ENCODE assay signal across 24 cellular contexts in genomic region chr12:132941336-132941954, GRCh38. TPM values are rescaled to one million over a fixed set of nuclear protein-coding genes. Genes with fewer than 3 reads are reported as not detected.
DNase-seq lines count a peak whose midpoint lies in the region; ATAC-seq, FAIRE-seq and TF ChIP-seq lines count a peak whose summit lies in the region.
"Had no signal": no experiment of that assay in that cellular context is flagged by ENCODE, and none has a peak within 500 bp of the region (broad histone marks: within the 10 kb centered on the region; RNA-seq: fewer than 3 reads in every experiment).

No MANE protein-coding gene starts in this region.

- TF ChIP-seq CTCF in HepG2 (CRISPR knock-in tag; IDR thresholded peaks at IDR 0.05) = no peak
- no peak for TF ChIP-seq CTCF in right lobe of liver (IDR thresholded peaks at IDR 0.05)
- no peak for TF ChIP-seq CTCF in liver (IDR thresholded peaks at IDR 0.05; ENCODE audit: low read depth, low read length, missing input control)
- no peak for TF ChIP-seq CTCF in progenitor cell of endocrine pancreas (IDR thresholded peaks at IDR 0.05; ENCODE audit: unreplicated experiment)

- no peak for FAIRE-seq in HepG2 (lab: Jason Lieb, UNC)
- FAIRE-seq: GM12891, H1 had no signal

- in situ Hi-C loops in HepG2 (cut with HindIII; ENCODE audit: extremely low pct_ligation_motif_present, low pct_unique_long_range_greater_than_20kb) = no loop called here

- no peaks in the 10 kb centered on the region for H4K20me1 ChIP-seq in HepG2 (ENCODE audit: insufficient read depth, low read length)

- no peak overlapping the region for H3K4me3 Mint-ChIP-seq in progenitor cell of endocrine pancreas (ENCODE audit: low read depth)
- no peak overlapping the region for H3K4me3 Mint-ChIP-seq in activated CD8-positive, alpha-beta memory T cell treated with anti-CD3 and anti-CD28 coated beads, Interleukin-2, amount 10 ng/mL, durations not matched to agents 7 days and 5 days

- H3K36me3 ChIP-seq in HepG2 (replicated peaks in 1 of 2; ENCODE audit: control insufficient read depth in 1 of 2, insufficient read depth in 2 of 2, low read length in 2 of 2) (peaks cover 14 to 48% of the 10 kb centered on the region in 2 experiments; a peak in 4 of 5 replicates), right lobe of liver (peaks cover 0 to 43% (median 26%) of the 10 kb centered on the region in 4 donors), liver (ENCODE audit: control insufficient read depth in 4 of 4, insufficient read depth in 3 of 4, low read depth in 1 of 4, low read length in 3 of 4) (peaks cover 15 to 55% (median 44%) of the 10 kb centered on the region in 4 donors)

- H3K79me2 ChIP-seq in HepG2 (ENCODE audit: insufficient read depth, low read length) = no peaks in the 10 kb centered on the region

- H3K9me3 ChIP-seq in HepG2 (ENCODE audit: low read length) = peaks cover 76% of the 10 kb centered on the region
- peaks cover 0 to 37% (median 11%) of the 10 kb centered on the region in 4 donors for H3K9me3 ChIP-seq in right lobe of liver
- H3K9me3 ChIP-seq in liver (ENCODE audit: control insufficient read depth in 4 of 4, low read length in 3 of 4) = peaks cover 49 to 68% (median 57%) of the 10 kb centered on the region in 4 donors

- H3K9me3 Mint-ChIP-seq in progenitor cell of endocrine pancreas (ENCODE audit: low read depth) = peaks cover 45% of the 10 kb centered on the region
- peaks cover 36% of the 10 kb centered on the region for H3K9me3 Mint-ChIP-seq in activated CD8-positive, alpha-beta memory T cell treated with anti-CD3 and anti-CD28 coated beads, Interleukin-2, amount 10 ng/mL, durations not matched to agents 7 days and 5 days (ENCODE audit: low read depth)

- H3K27me3 Mint-ChIP-seq in progenitor cell of endocrine pancreas = no peaks in the 10 kb centered on the region
- H3K27me3 Mint-ChIP-seq in activated CD8-positive, alpha-beta memory T cell treated with anti-CD3 and anti-CD28 coated beads, Interleukin-2, amount 10 ng/mL, durations not matched to agents 7 days and 5 days = no peaks in the 10 kb centered on the region

- ATAC-seq in HepG2 (no peak; the same call in 2 of the 3 replicates), right lobe of liver (no peak)
- ATAC-seq in activated CD8-positive, alpha-beta memory T cell treated with anti-CD3 and anti-CD28 coated beads, Interleukin-2, amount 10 ng/mL, durations not matched to agents 7 days and 5 days = no peak

- H3K4me1 ChIP-seq in HepG2 (ENCODE audit: insufficient read depth, low read length) (peaks cover 8% of the 10 kb centered on the region), right lobe of liver (no peaks in the 10 kb centered on the region), liver (ENCODE audit: control insufficient read depth in 4 of 4, insufficient read depth in 4 of 4, low read length in 3 of 4) (no peaks in the 10 kb centered on the region)
- H3K4me1 ChIP-seq: BE2C had no signal

- no peak overlapping the region for H3K4me2 ChIP-seq in HepG2 (ENCODE audit: low read depth, low read length)
- H3K4me2 ChIP-seq: PC-9 had no signal

- H3K27me3 ChIP-seq in HepG2 (ENCODE audit: control insufficient read depth in 1 of 2, insufficient read depth in 2 of 2, low read length in 2 of 2) (no peaks in the 10 kb centered on the region), right lobe of liver (no peaks in the 10 kb centered on the region), liver (ENCODE audit: control insufficient read depth in 4 of 4, insufficient read depth in 4 of 4, low read length in 3 of 4) (no peaks in the 10 kb centered on the region)
- H3K27me3 ChIP-seq: BE2C, MG63 had no signal

- DNase-seq in HepG2 (ENCODE audit: low spot score) = no peak
- DNase-seq in right lobe of liver = no peak
- no peak for DNase-seq in progenitor cell of endocrine pancreas (ENCODE audit: low spot score, unreplicated experiment)
- no peak for DNase-seq in NCI-H1092 (lab: John Stamatoyannopoulos, UW)
- no peak for DNase-seq in activated CD8-positive, alpha-beta memory T cell treated with anti-CD3 and anti-CD28 coated beads, Interleukin-2, amount 10 ng/mL, durations not matched to agents 7 days and 5 days
- no peak for DNase-seq in hepatic stellate cell (ENCODE audit: low spot score)
- DNase-seq: BE2C, Calu3, DMS79 treated with DMSO at 0.1 percent for 48 hours, GF-D8, HCEC 1CT, IMR-90, KG1, MG63, NCI-H2029, NCI-H446, NCI-H524 treated with DMSO at 0.1 percent for 48 hours, PC-9, Right ventricle myocardium superior, RPMI8226 had no signal

- H3K9ac ChIP-seq in HepG2 (ENCODE audit: insufficient read depth, low read depth, low read length) (no peak overlapping the region), liver (ENCODE audit: low read depth in 1 of 2, low read length in 2 of 2) (no peak overlapping the region)

- peak overlapping the region; percentile 90 for H3K27ac Mint-ChIP-seq in progenitor cell of endocrine pancreas
- H3K27ac Mint-ChIP-seq in activated CD8-positive, alpha-beta memory T cell treated with anti-CD3 and anti-CD28 coated beads, Interleukin-2, amount 10 ng/mL, durations not matched to agents 7 days and 5 days = no peak overlapping the region

- CTCF ChIA-PET in HepG2 (lab: Yijun Ruan, JAX; ENCODE audit: low intra/inter-chr PET ratio, low total read pairs) = no interaction called here
- CTCF ChIA-PET in activated CD8-positive, alpha-beta memory T cell treated with anti-CD3 and anti-CD28 coated beads, Interleukin-2, amount 10 ng/mL, durations not matched to agents 7 days and 5 days (lab: Charles Lee) = no interaction called here

- no peak overlapping the region for H3K27ac ChIP-seq in HepG2 (ENCODE audit: extremely low read length, insufficient read depth, low read length)
- H3K27ac ChIP-seq in right lobe of liver = no peak overlapping the region
- H3K27ac ChIP-seq in liver (ENCODE audit: low read depth in 1 of 2, low read length in 2 of 2) = no peak overlapping the region
- H3K27ac ChIP-seq: 22Rv1, PC-9 had no signal

- WGBS in HepG2 (ENCODE audit: low lambda C conversion rate) = 96% methylated on average over 31 of the region's 34 CpGs
- WGBS in right lobe of liver (ENCODE audit: insufficient coverage, low coverage, low lambda C conversion rate, missing lambda C conversion rate) = 98% methylated on average over 23 of the region's 34 CpGs
- 95% methylated on average over 34 of the region's 34 CpGs for WGBS in liver

- peaks cover 75% of the 10 kb centered on the region for H3K36me3 Mint-ChIP-seq in progenitor cell of endocrine pancreas (ENCODE audit: insufficient read depth)
- peaks cover 65% of the 10 kb centered on the region for H3K36me3 Mint-ChIP-seq in activated CD8-positive, alpha-beta memory T cell treated with anti-CD3 and anti-CD28 coated beads, Interleukin-2, amount 10 ng/mL, durations not matched to agents 7 days and 5 days

- TF ChIP-seq RAD21 in HepG2 (CRISPR knock-in tag; IDR thresholded peaks at IDR 0.05) (no peak), liver (IDR thresholded peaks at IDR 0.05) (no peak)

- no peak for TF ChIP-seq EP300 in HepG2 (IDR thresholded peaks at IDR 0.05; ENCODE audit: low read depth in 2 of 2, low read length in 2 of 2)
- no peak for TF ChIP-seq EP300 in HepG2 (CRISPR knock-in tag; IDR thresholded peaks at IDR 0.05; ENCODE audit: borderline replicate concordance)

- no TSS peak for BruUV-seq in HepG2 (replicated peaks; lab: Mats Ljungman, UMichigan)

- H3K4me3 ChIP-seq in HepG2 (replicated peaks in 1 of 3; ENCODE audit: insufficient read depth in 1 of 3, low read depth in 2 of 3, low read length in 3 of 3) = no peak overlapping the region
- no peak overlapping the region for H3K4me3 ChIP-seq in right lobe of liver
- peak overlapping the region in 2 of 3 donors; percentile 46 to 56 for H3K4me3 ChIP-seq in liver (ENCODE audit: low read depth in 1 of 3, low read length in 3 of 3)
- H3K4me3 ChIP-seq: MG63, PC-9 had no signal

- no peaks in the 10 kb centered on the region for H3K4me1 Mint-ChIP-seq in progenitor cell of endocrine pancreas (ENCODE audit: low read depth)
- no peaks in the 10 kb centered on the region for H3K4me1 Mint-ChIP-seq in activated CD8-positive, alpha-beta memory T cell treated with anti-CD3 and anti-CD28 coated beads, Interleukin-2, amount 10 ng/mL, durations not matched to agents 7 days and 5 days

- no peak overlapping the region for H2AFZ ChIP-seq in HepG2 (ENCODE audit: low read length)
- H2AFZ ChIP-seq: PC-9 had no signal

- no peak for TF ChIP-seq POLR2A in HepG2 (IDR thresholded peaks at IDR 0.05; ENCODE audit: insufficient read depth in 1 of 2, low read depth in 2 of 2, low read length in 2 of 2)
- no peak for TF ChIP-seq POLR2A in right lobe of liver (IDR thresholded peaks at IDR 0.05)

- POLR2A ChIA-PET in HepG2 (lab: Yijun Ruan, JAX) = no interaction called here

- intact Hi-C loops in HepG2 (cut with micrococcal nuclease; ENCODE audit: unreplicated experiment) (no loop called here), right lobe of liver (cut with DNase I) (no loop called here)

RNA-seq across cellular contexts. Expression of gene ZNF605, which starts 14.7 kb away (rescaled TPM):
- 6.8 and 8.8 TPM in 2 replicates for total RNA-seq in HepG2 (2016; rRNA removed; fragmentation: Illumina TruSeq; extraction: Trizol)
- total RNA-seq in HepG2 (2016; cell fraction: cytosol; rRNA removed; fragmentation: Illumina TruSeq; extraction: Trizol; ENCODE audit: low read depth) = 2.6 and 3.0 TPM in 2 replicates
- total RNA-seq in HepG2 (2016; cell fraction: insoluble cytoplasmic fraction; rRNA removed; fragmentation: Illumina TruSeq; extraction: Trizol) = 6.9 and 7.4 TPM in 2 replicates
- total RNA-seq in HepG2 (2016; cell fraction: membrane; rRNA removed; fragmentation: Illumina TruSeq; extraction: Trizol) = 1.9 and 3.0 TPM in 2 replicates
- total RNA-seq in HepG2 (2016; cell fraction: nucleus; rRNA removed; fragmentation: Illumina TruSeq; extraction: Trizol) = 16.0 and 16.5 TPM in 2 replicates
- polyA plus RNA-seq in HepG2 (2011; rRNA removed) = 6.1 and 6.7 TPM in 2 replicates
- polyA plus RNA-seq in HepG2 (2011; cell fraction: cytosol; rRNA removed) = 1.1 and 1.6 TPM in 2 replicates
- 13.3 and 15.0 TPM in 2 replicates for polyA plus RNA-seq in HepG2 (2011; cell fraction: nucleus; rRNA removed)
- polyA plus RNA-seq in HepG2 (2012) = 5.1 and 5.2 TPM in 2 replicates
- polyA plus RNA-seq in HepG2 (2016; cell fraction: cytosol; fragmentation: Illumina TruSeq; extraction: Trizol; ENCODE audit: low read depth) = 0.75 and 1.0 TPM in 2 replicates
- 4.7 and 5.1 TPM in 2 replicates for polyA plus RNA-seq in HepG2 (2016; cell fraction: insoluble cytoplasmic fraction; fragmentation: Illumina TruSeq; extraction: Trizol; ENCODE audit: low read depth)
- polyA plus RNA-seq in HepG2 (2016; cell fraction: membrane; fragmentation: Illumina TruSeq; extraction: Trizol; ENCODE audit: low read depth) = 0.47 and 0.76 TPM in 2 replicates
- 21.1 and 27.9 TPM in 2 replicates for polyA plus RNA-seq in HepG2 (2016; cell fraction: nucleus; fragmentation: Illumina TruSeq; extraction: Trizol; ENCODE audit: insufficient read depth, low read depth)
- 3.3 and 5.8 TPM in 2 replicates for polyA minus RNA-seq in HepG2 (2011; rRNA and poly(A)+ RNA removed; ENCODE audit: low replicate concordance)
- 1.8 and 2.7 TPM in 2 replicates for polyA minus RNA-seq in HepG2 (2011; cell fraction: cytosol; rRNA and poly(A)+ RNA removed)
- 24.7 and 26.6 TPM in 2 replicates for polyA minus RNA-seq in HepG2 (2011; cell fraction: nucleus; rRNA and poly(A)+ RNA removed)
- total RNA-seq in right lobe of liver = 1 to 10 TPM; 2.2 to 7.9 (median 5.7) TPM
- 1 to 10 TPM; 3.6 to 9.5 TPM for total RNA-seq in liver
- 1 to 10 TPM; 1.2 to 3.5 TPM for polyA plus RNA-seq in liver
- 28.7 and 28.8 TPM in 2 replicates for total RNA-seq in progenitor cell of endocrine pancreas
- total RNA-seq in activated CD8-positive, alpha-beta memory T cell treated with anti-CD3 and anti-CD28 coated beads, Interleukin-2, amount 10 ng/mL, durations not matched to agents 7 days and 5 days = 10 to 100 TPM in 1 of 2 experiments, 1 to 10 TPM in 1; 8.9 to 10.0 TPM

RNA-seq across cellular contexts. Expression of gene ZNF26, which starts 44.7 kb away (rescaled TPM):
- 6.5 and 8.4 TPM in 2 replicates for total RNA-seq in HepG2 (2016; rRNA removed; fragmentation: Illumina TruSeq; extraction: Trizol)
- total RNA-seq in HepG2 (2016; cell fraction: cytosol; rRNA removed; fragmentation: Illumina TruSeq; extraction: Trizol; ENCODE audit: low read depth) = 0.44 and 1.5 TPM in 2 replicates
- total RNA-seq in HepG2 (2016; cell fraction: insoluble cytoplasmic fraction; rRNA removed; fragmentation: Illumina TruSeq; extraction: Trizol) = 7.3 and 7.4 TPM in 2 replicates
- 1.2 and 2.1 TPM in 2 replicates for total RNA-seq in HepG2 (2016; cell fraction: membrane; rRNA removed; fragmentation: Illumina TruSeq; extraction: Trizol)
- total RNA-seq in HepG2 (2016; cell fraction: nucleus; rRNA removed; fragmentation: Illumina TruSeq; extraction: Trizol) = 12.2 and 12.3 TPM in 2 replicates
- 3.8 and 5.2 TPM in 2 replicates for polyA plus RNA-seq in HepG2 (2011; rRNA removed)
- polyA plus RNA-seq in HepG2 (2011; cell fraction: cytosol; rRNA removed) = 2.9 and 3.4 TPM in 2 replicates
- 18.5 and 18.6 TPM in 2 replicates for polyA plus RNA-seq in HepG2 (2011; cell fraction: nucleus; rRNA removed)
- polyA plus RNA-seq in HepG2 (2012) = 3.2 and 3.8 TPM in 2 replicates
- polyA plus RNA-seq in HepG2 (2016; cell fraction: cytosol; fragmentation: Illumina TruSeq; extraction: Trizol; ENCODE audit: low read depth) = 0.10 and 0.14 TPM in 2 replicates
- 4.0 and 4.7 TPM in 2 replicates for polyA plus RNA-seq in HepG2 (2016; cell fraction: insoluble cytoplasmic fraction; fragmentation: Illumina TruSeq; extraction: Trizol; ENCODE audit: low read depth)
- 0.45 and 0.70 TPM in 2 replicates for polyA plus RNA-seq in HepG2 (2016; cell fraction: membrane; fragmentation: Illumina TruSeq; extraction: Trizol; ENCODE audit: low read depth)
- polyA plus RNA-seq in HepG2 (2016; cell fraction: nucleus; fragmentation: Illumina TruSeq; extraction: Trizol; ENCODE audit: insufficient read depth, low read depth) = 11.4 and 11.7 TPM in 2 replicates
- 6.6 and 10.6 TPM in 2 replicates for polyA minus RNA-seq in HepG2 (2011; rRNA and poly(A)+ RNA removed; ENCODE audit: low replicate concordance)
- polyA minus RNA-seq in HepG2 (2011; cell fraction: cytosol; rRNA and poly(A)+ RNA removed) = 3.0 and 4.5 TPM in 2 replicates
- 19.3 and 19.5 TPM in 2 replicates for polyA minus RNA-seq in HepG2 (2011; cell fraction: nucleus; rRNA and poly(A)+ RNA removed)
- 10 to 100 TPM in 1 of 6 experiments, 1 to 10 TPM in 5; 3.2 to 14.9 (median 3.9) TPM for total RNA-seq in right lobe of liver
- 1 to 10 TPM; 6.9 to 9.5 TPM for total RNA-seq in liver
- polyA plus RNA-seq in liver = 1 to 10 TPM; 1.7 to 2.8 TPM
- 12.9 and 13.4 TPM in 2 replicates for total RNA-seq in progenitor cell of endocrine pancreas
- total RNA-seq in activated CD8-positive, alpha-beta memory T cell treated with anti-CD3 and anti-CD28 coated beads, Interleukin-2, amount 10 ng/mL, durations not matched to agents 7 days and 5 days = 10 to 100 TPM; 14.6 to 22.1 TPM

RNA-seq across cellular contexts. Expression of gene CHFR, which starts 54.0 kb away (rescaled TPM):
- total RNA-seq in HepG2 (2016; rRNA removed; fragmentation: Illumina TruSeq; extraction: Trizol) (21.0 and 21.4 TPM in 2 replicates), right lobe of liver (10 to 100 TPM; 11.0 to 20.4 (median 13.5) TPM), liver (10 to 100 TPM; 21.7 to 23.4 TPM), progenitor cell of endocrine pancreas (48.1 and 51.4 TPM in 2 replicates)
- 8.1 and 8.3 TPM in 2 replicates for total RNA-seq in HepG2 (2016; cell fraction: cytosol; rRNA removed; fragmentation: Illumina TruSeq; extraction: Trizol; ENCODE audit: low read depth)
- total RNA-seq in HepG2 (2016; cell fraction: insoluble cytoplasmic fraction; rRNA removed; fragmentation: Illumina TruSeq; extraction: Trizol) = 14.1 and 22.8 TPM in 2 replicates
- 15.0 and 16.2 TPM in 2 replicates for total RNA-seq in HepG2 (2016; cell fraction: membrane; rRNA removed; fragmentation: Illumina TruSeq; extraction: Trizol)
- total RNA-seq in HepG2 (2016; cell fraction: nucleus; rRNA removed; fragmentation: Illumina TruSeq; extraction: Trizol) = 18.6 and 23.1 TPM in 2 replicates
- polyA plus RNA-seq in HepG2 (2011; rRNA removed) (21.1 and 21.5 TPM in 2 replicates), liver (1 to 10 TPM; 7.0 to 7.5 TPM)
- polyA plus RNA-seq in HepG2 (2011; cell fraction: cytosol; rRNA removed) = 14.8 and 16.4 TPM in 2 replicates
- 42.9 and 51.1 TPM in 2 replicates for polyA plus RNA-seq in HepG2 (2011; cell fraction: nucleus; rRNA removed)
- 9.6 and 11.9 TPM in 2 replicates for polyA plus RNA-seq in HepG2 (2012)
- polyA plus RNA-seq in HepG2 (2016; cell fraction: cytosol; fragmentation: Illumina TruSeq; extraction: Trizol; ENCODE audit: low read depth) = 5.4 and 5.7 TPM in 2 replicates
- polyA plus RNA-seq in HepG2 (2016; cell fraction: insoluble cytoplasmic fraction; fragmentation: Illumina TruSeq; extraction: Trizol; ENCODE audit: low read depth) = 13.8 and 18.2 TPM in 2 replicates
- 10.2 and 10.9 TPM in 2 replicates for polyA plus RNA-seq in HepG2 (2016; cell fraction: membrane; fragmentation: Illumina TruSeq; extraction: Trizol; ENCODE audit: low read depth)
- polyA plus RNA-seq in HepG2 (2016; cell fraction: nucleus; fragmentation: Illumina TruSeq; extraction: Trizol; ENCODE audit: insufficient read depth, low read depth) = 52.9 and 56.1 TPM in 2 replicates
- 0.14 and 58.0 TPM in 2 replicates for polyA minus RNA-seq in HepG2 (2011; rRNA and poly(A)+ RNA removed; ENCODE audit: low replicate concordance)
- 10.1 and 13.7 TPM in 2 replicates for polyA minus RNA-seq in HepG2 (2011; cell fraction: cytosol; rRNA and poly(A)+ RNA removed)
- polyA minus RNA-seq in HepG2 (2011; cell fraction: nucleus; rRNA and poly(A)+ RNA removed) = 30.5 and 38.4 TPM in 2 replicates
- total RNA-seq in activated CD8-positive, alpha-beta memory T cell treated with anti-CD3 and anti-CD28 coated beads, Interleukin-2, amount 10 ng/mL, durations not matched to agents 7 days and 5 days = 10 to 100 TPM; 87.7 to 89.7 TPM

Comparison
In these comparisons a context has a peak if more than half of its experiments do, and no peak if none do; other contexts are left out.
1. H3K4me3 ChIP-seq: peak in liver (2 of 3); none in HepG2 (0 of 3) and right lobe of liver (0 of 3).